ENCODE assay signal across 8 cellular contexts in genomic region chr6:163405412-163406309, GRCh38. TPM values are rescaled to one million over a fixed set of nuclear protein-coding genes. Genes with fewer than 3 reads are reported as not detected.
DNase-seq lines count a peak whose midpoint lies in the region; ATAC-seq and TF ChIP-seq lines count a peak whose summit lies in the region.

No MANE protein-coding gene starts in this region.

- no peaks in the 10 kb centered on the region for H3K36me3 ChIP-seq in ascending aorta

- no peaks in the 10 kb centered on the region for H3K9me3 Mint-ChIP-seq in stimulated activated memory B cell treated with anti-CD40 and anti-IgM and Interleukin-4, amounts not matched to agents 10 μg/mL and 1 μg/mL and 100 μg/mL, for 72 hours
- H3K9me3 Mint-ChIP-seq in mesothelial cell of epicardium, result no peaks in the 10 kb centered on the region

- peak overlapping the region; percentile 76 for H3K4me3 Mint-ChIP-seq in stimulated activated memory B cell treated with anti-CD40 and anti-IgM and Interleukin-4, amounts not matched to agents 10 μg/mL and 1 μg/mL and 100 μg/mL, for 72 hours
- no peak overlapping the region for H3K4me3 Mint-ChIP-seq in mesothelial cell of epicardium

- H3K27me3 Mint-ChIP-seq in stimulated activated memory B cell treated with anti-CD40 and anti-IgM and Interleukin-4, amounts not matched to agents 10 μg/mL and 1 μg/mL and 100 μg/mL, for 72 hours, result no peaks in the 10 kb centered on the region
- H3K27me3 Mint-ChIP-seq in mesothelial cell of epicardium (ENCODE audit: low read depth), result no peaks in the 10 kb centered on the region

- TF ChIP-seq POLR2A in NB4 (IDR thresholded peaks at IDR 0.05; ENCODE audit: extremely low read depth, insufficient read length), result no peak

- H3K4me1 ChIP-seq in ascending aorta, result peaks cover 0 to 3% of the 10 kb centered on the region in 2 donors

- no peaks in the 10 kb centered on the region for H3K9me3 ChIP-seq in ascending aorta

- H3K4me1 Mint-ChIP-seq in stimulated activated memory B cell treated with anti-CD40 and anti-IgM and Interleukin-4, amounts not matched to agents 10 μg/mL and 1 μg/mL and 100 μg/mL, for 72 hours, result peaks cover 9% of the 10 kb centered on the region
- peaks cover 8% of the 10 kb centered on the region for H3K4me1 Mint-ChIP-seq in mesothelial cell of epicardium

- peak overlapping the region; percentile 81 to 84 for H3K27ac ChIP-seq in ascending aorta

- no peaks in the 10 kb centered on the region for H3K36me3 Mint-ChIP-seq in stimulated activated memory B cell treated with anti-CD40 and anti-IgM and Interleukin-4, amounts not matched to agents 10 μg/mL and 1 μg/mL and 100 μg/mL, for 72 hours
- H3K36me3 Mint-ChIP-seq in mesothelial cell of epicardium, result no peaks in the 10 kb centered on the region

- TF ChIP-seq CTCF in GM12875 (IDR thresholded peaks at IDR 0.05; ENCODE audit: borderline replicate concordance, insufficient read depth, low read depth, low read length) (no peak), NB4 (IDR thresholded peaks at IDR 0.05; ENCODE audit: low read depth, low read length) (no peak), ascending aorta (IDR thresholded peaks at IDR 0.05) (no peak), mesothelial cell of epicardium (IDR thresholded peaks at IDR 0.05; ENCODE audit: unreplicated experiment) (no peak)

- H3K4me3 ChIP-seq in GM12875 (ENCODE audit: low read depth, low read length) (peak overlapping the region; percentile 7), NB4 (ENCODE audit: low read depth, low read length) (peak overlapping the region; percentile 56), ascending aorta (peak overlapping the region; percentile 31 to 42)

- DNase-seq in NB4 (ENCODE audit: low read depth), result peak; percentile 83
- DNase-seq in ascending aorta (ENCODE audit: low spot score in 2 of 2), result peak; percentile 44 to 81
- DNase-seq in islet precursor cell, result peak; percentile 59
- DNase-seq in stimulated activated CD4-positive, alpha-beta T cell treated with anti-CD3 and anti-CD28 coated beads, Interleukin-1b, Interleukin-23, amount 100 ng/mL, for 48 hours, result no peak
- DNase-seq in mesothelial cell of epicardium (ENCODE audit: low spot score in 2 of 2, unreplicated experiment in 2 of 2), result no peak

- H3K27ac Mint-ChIP-seq in stimulated activated memory B cell treated with anti-CD40 and anti-IgM and Interleukin-4, amounts not matched to agents 10 μg/mL and 1 μg/mL and 100 μg/mL, for 72 hours, result peak overlapping the region; percentile 80
- no peak overlapping the region for H3K27ac Mint-ChIP-seq in mesothelial cell of epicardium

- ATAC-seq in GM21723 (IDR thresholded peaks at IDR 0.05; ENCODE audit: unreplicated experiment), result peak; percentile 89
- ATAC-seq in stimulated activated memory B cell treated with anti-CD40 and anti-IgM and Interleukin-4, amounts not matched to agents 10 μg/mL and 1 μg/mL and 100 μg/mL, for 72 hours, result peak; percentile 86

- intact Hi-C loops in ascending aorta (cut with DNase I), result no loop called here

- H3K27me3 ChIP-seq in ascending aorta, result no peaks in the 10 kb centered on the region

RNA-seq across cellular contexts. Expression of gene QKI, which starts 8.9 kb away (rescaled TPM):
- total RNA-seq in ascending aorta, result 91.0 TPM
- 129 to 138 TPM (median 133 TPM) in 3 replicates for total RNA-seq in mesothelial cell of epicardium

Comparison
In these comparisons a context has a peak if more than half of its experiments do, and no peak if none do; other contexts are left out.
1. DNase-seq: peak in NB4 (single experiment), ascending aorta (2 of 2) and islet precursor cell (single experiment); none in stimulated activated CD4-positive, alpha-beta T cell treated with anti-CD3 and anti-CD28 coated beads, Interleukin-1b, Interleukin-23, amount 100 ng/mL, for 48 hours (single experiment) and mesothelial cell of epicardium (0 of 2).
2. Peak in every context shown above with its lines, with median percentiles within 50 percentile points of each other: H3K4me3 ChIP-seq.